In genomic region chr1:33319949-33320618, GRCh38 we compare ENCODE assay signal across 1 cellular context.
TF ChIP-seq lines count a peak whose summit lies in the region.

No MANE protein-coding gene starts in this region.

TF ChIP-seq in A549, 52 proteins besides CTCF, POLR2A, EP300 and RAD21 (continued from another document):
- TF ChIP-seq ZFP36 (IDR thresholded peaks at IDR 0.05; ENCODE audit: borderline replicate concordance, partially characterized antibody): no peak
- no peak for TF ChIP-seq HEYL (CRISPR knock-in tag; IDR thresholded peaks at IDR 0.05)
- no peak for TF ChIP-seq SREBF2 (IDR thresholded peaks at IDR 0.05)
- no peak for TF ChIP-seq REST (IDR thresholded peaks at IDR 0.05)
- no peak for TF ChIP-seq FOSL2 (IDR thresholded peaks at IDR 0.05)
- no peak for TF ChIP-seq FOSL2 (CRISPR knock-in tag; IDR thresholded peaks at IDR 0.05)
- no peak for TF ChIP-seq PBX3 (IDR thresholded peaks at IDR 0.05)
- no peak for TF ChIP-seq CHD2 (IDR thresholded peaks at IDR 0.05; ENCODE audit: low read length, partially characterized antibody)
